2 cellular contexts compared by ENCODE assay signal in the genomic region with DNA sequence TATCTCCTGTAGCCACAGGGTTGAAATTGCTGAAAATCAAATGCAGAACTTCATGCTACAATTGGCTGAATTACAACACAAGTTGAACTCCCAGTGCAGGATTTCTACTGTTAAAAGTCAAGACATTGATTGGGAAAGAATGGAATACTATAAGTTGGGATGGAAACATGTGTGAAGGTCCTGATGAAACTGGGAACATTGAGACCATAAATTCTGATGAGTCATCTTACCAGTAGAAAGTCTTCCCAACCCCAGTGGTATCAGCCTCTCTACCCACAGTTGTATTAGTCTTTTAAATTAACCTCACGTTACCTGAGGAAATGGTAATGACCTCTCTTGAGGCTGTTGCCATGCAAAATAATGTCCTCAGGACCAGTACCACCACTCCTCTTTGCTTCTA.
TF ChIP-seq lines count a peak whose summit lies in the region.

No MANE protein-coding gene starts in this region.

TF ChIP-seq in GM23338, 12 proteins besides CTCF, POLR2A, EP300 and RAD21 (continues in another document):
- TF ChIP-seq POLR2AphosphoS5 (IDR thresholded peaks at IDR 0.05; ENCODE audit: low read depth), result no peak
- no peak for TF ChIP-seq EZH2 (IDR thresholded peaks at IDR 0.05; ENCODE audit: low read depth, unreplicated experiment)
- TF ChIP-seq, protein P1, sequence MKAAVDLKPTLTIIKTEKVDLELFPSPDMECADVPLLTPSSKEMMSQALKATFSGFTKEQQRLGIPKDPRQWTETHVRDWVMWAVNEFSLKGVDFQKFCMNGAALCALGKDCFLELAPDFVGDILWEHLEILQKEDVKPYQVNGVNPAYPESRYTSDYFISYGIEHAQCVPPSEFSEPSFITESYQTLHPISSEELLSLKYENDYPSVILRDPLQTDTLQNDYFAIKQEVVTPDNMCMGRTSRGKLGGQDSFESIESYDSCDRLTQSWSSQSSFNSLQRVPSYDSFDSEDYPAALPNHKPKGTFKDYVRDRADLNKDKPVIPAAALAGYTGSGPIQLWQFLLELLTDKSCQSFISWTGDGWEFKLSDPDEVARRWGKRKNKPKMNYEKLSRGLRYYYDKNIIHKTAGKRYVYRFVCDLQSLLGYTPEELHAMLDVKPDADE (IDR thresholded peaks at IDR 0.05), result no peak
- no peak for TF ChIP-seq ZNF114 (CRISPR knock-in tag; IDR thresholded peaks at IDR 0.05)
- no peak for TF ChIP-seq CREB1 (CRISPR knock-in tag; IDR thresholded peaks at IDR 0.05; ENCODE audit: low read depth)
- TF ChIP-seq EZH2phosphoT487 (IDR thresholded peaks at IDR 0.05; ENCODE audit: unreplicated experiment), result no peak
- no peak for TF ChIP-seq JUNB (IDR thresholded peaks at IDR 0.05; ENCODE audit: unreplicated experiment)
- no peak for TF ChIP-seq NANOG (IDR thresholded peaks at IDR 0.05; ENCODE audit: borderline replicate concordance)
- no peak for TF ChIP-seq REST (IDR thresholded peaks at IDR 0.05; ENCODE audit: unreplicated experiment)
- no peak for TF ChIP-seq STAT1 (IDR thresholded peaks at IDR 0.05; ENCODE audit: unreplicated experiment)

TF ChIP-seq in H1, 55 proteins besides CTCF, POLR2A, EP300 and RAD21:
- TF ChIP-seq CBX8 (IDR thresholded peaks at IDR 0.05; ENCODE audit: borderline replicate concordance, low read depth, low read length) (no peak), SIN3A (conservative IDR thresholded peaks at IDR 0.05 in 1 of 2, IDR thresholded peaks at IDR 0.05 in 1 of 2; ENCODE audit: low read depth in 1 of 2, low read length in 2 of 2) (no peak), BACH1 (IDR thresholded peaks at IDR 0.05; ENCODE audit: low read length) (no peak), ATF3 (IDR thresholded peaks at IDR 0.05; ENCODE audit: insufficient read depth, low read depth, low read length) (no peak), RBBP5 (IDR thresholded peaks at IDR 0.05; ENCODE audit: borderline replicate concordance, low read depth, low read length) (no peak), KDM4A (IDR thresholded peaks at IDR 0.05; ENCODE audit: low read depth, low read length, severe bottlenecking) (no peak), MAFK (IDR thresholded peaks at IDR 0.05; ENCODE audit: low read depth, low read length) (no peak), HDAC2 (IDR thresholded peaks at IDR 0.05; ENCODE audit: borderline replicate concordance in 1 of 2, low read depth in 2 of 2, low read length in 2 of 2) (no peak), CBX5 (IDR thresholded peaks at IDR 0.05; ENCODE audit: low read depth, low read length) (no peak), EGR1 (IDR thresholded peaks at IDR 0.05; ENCODE audit: borderline replicate concordance, low read depth, low read length) (no peak), RNF2 (IDR thresholded peaks at IDR 0.05; ENCODE audit: borderline replicate concordance, low read depth, low read length, missing control alignments, poor library complexity, severe bottlenecking) (no peak), ASH2L (IDR thresholded peaks at IDR 0.05; ENCODE audit: low read length) (no peak), SRF (IDR thresholded peaks at IDR 0.05; ENCODE audit: low read depth, low read length) (no peak), SP1 (IDR thresholded peaks at IDR 0.05; ENCODE audit: low read depth, low read length) (no peak), PHF8 (conservative IDR thresholded peaks at IDR 0.05; ENCODE audit: low read depth, low read length) (no peak), JUND (IDR thresholded peaks at IDR 0.05; ENCODE audit: low read length) (no peak)
